ENCODE assay signal across 26 cellular contexts in genomic region chr1:161357073-161357472, GRCh38. TPM values are rescaled to one million over a fixed set of nuclear protein-coding genes. Genes with fewer than 3 reads are reported as not detected.
"Had no signal": no experiment of that assay in that cellular context is flagged by ENCODE, and none has a peak within 500 bp of the region (broad histone marks: within the 10 kb centered on the region; RNA-seq: fewer than 3 reads in every experiment).

No MANE protein-coding gene starts in this region.

- ATAC-seq: activated CD8-positive, alpha-beta memory T cell treated with anti-CD3 and anti-CD28 coated beads, Interleukin-2, amount 10 ng/mL, durations not matched to agents 7 days and 5 days; activated CD8-positive, alpha-beta T cell treated with anti-CD3 and anti-CD28 coated beads for 36 hours; body of pancreas; gastroesophageal sphincter; left ventricle myocardium superior; natural killer cell treated with Interleukin-12 subunit alpha and Interleukin-12 subunit beta and Interleukin-15 and Interleukin-18, amount 100 ng/mL, for 72 hours; pancreas; psoas muscle; right cardiac atrium; stimulated activated naive CD8-positive, alpha-beta T cell treated with anti-CD3 and anti-CD28 coated beads, Interleukin-15, amount 100 ng/mL, for 72 hours had no signal

- H3K9me3 Mint-ChIP-seq: activated CD4-positive, alpha-beta T cell treated with anti-CD3 and anti-CD28 coated beads, Interleukin-2, amount 10 ng/mL, durations not matched to agents 24 days and 14 days; activated CD8-positive, alpha-beta T cell treated with anti-CD3 and anti-CD28 coated beads for 36 hours; activated naive CD4-positive, alpha-beta T cell treated with anti-CD3 and anti-CD28 coated beads, Interleukin-2, amount 10 ng/mL, durations not matched to agents 7 days and 5 days; natural killer cell treated with Interleukin-12 subunit alpha and Interleukin-12 subunit beta and Interleukin-15 and Interleukin-18, amount 100 ng/mL, for 72 hours; stimulated activated naive CD8-positive, alpha-beta T cell treated with anti-CD3 and anti-CD28 coated beads, Interleukin-15, amount 100 ng/mL, for 72 hours had no signal

- H3K27ac Mint-ChIP-seq: activated CD4-positive, alpha-beta T cell treated with anti-CD3 and anti-CD28 coated beads, Interleukin-2, amount 10 ng/mL, durations not matched to agents 24 days and 14 days; activated CD8-positive, alpha-beta memory T cell treated with anti-CD3 and anti-CD28 coated beads, Interleukin-2, amount 10 ng/mL, durations not matched to agents 7 days and 5 days; activated CD8-positive, alpha-beta T cell treated with anti-CD3 and anti-CD28 coated beads for 36 hours; natural killer cell treated with Interleukin-12 subunit alpha and Interleukin-12 subunit beta and Interleukin-15 and Interleukin-18, amount 100 ng/mL, for 72 hours; stimulated activated naive CD8-positive, alpha-beta T cell treated with anti-CD3 and anti-CD28 coated beads, Interleukin-15, amount 100 ng/mL, for 72 hours had no signal

- H3K9me3 ChIP-seq: body of pancreas, esophagus muscularis mucosa, gastroesophageal sphincter, pancreas, psoas muscle, tibial artery had no signal

- H3K4me3 Mint-ChIP-seq: activated CD4-positive, alpha-beta T cell treated with anti-CD3 and anti-CD28 coated beads, Interleukin-2, amount 10 ng/mL, durations not matched to agents 24 days and 14 days; activated CD8-positive, alpha-beta memory T cell treated with anti-CD3 and anti-CD28 coated beads, Interleukin-2, amount 10 ng/mL, durations not matched to agents 7 days and 5 days; activated CD8-positive, alpha-beta T cell treated with anti-CD3 and anti-CD28 coated beads for 36 hours; activated naive CD4-positive, alpha-beta T cell treated with anti-CD3 and anti-CD28 coated beads, Interleukin-2, amount 10 ng/mL, durations not matched to agents 7 days and 5 days; natural killer cell treated with Interleukin-12 subunit alpha and Interleukin-12 subunit beta and Interleukin-15 and Interleukin-18, amount 100 ng/mL, for 72 hours; stimulated activated naive CD8-positive, alpha-beta T cell treated with anti-CD3 and anti-CD28 coated beads, Interleukin-15, amount 100 ng/mL, for 72 hours had no signal

- H3K27me3 Mint-ChIP-seq: activated CD4-positive, alpha-beta T cell treated with anti-CD3 and anti-CD28 coated beads, Interleukin-2, amount 10 ng/mL, durations not matched to agents 24 days and 14 days; activated CD8-positive, alpha-beta memory T cell treated with anti-CD3 and anti-CD28 coated beads, Interleukin-2, amount 10 ng/mL, durations not matched to agents 7 days and 5 days; activated CD8-positive, alpha-beta T cell treated with anti-CD3 and anti-CD28 coated beads for 36 hours; activated naive CD4-positive, alpha-beta T cell treated with anti-CD3 and anti-CD28 coated beads, Interleukin-2, amount 10 ng/mL, durations not matched to agents 7 days and 5 days; natural killer cell treated with Interleukin-12 subunit alpha and Interleukin-12 subunit beta and Interleukin-15 and Interleukin-18, amount 100 ng/mL, for 72 hours; stimulated activated naive CD8-positive, alpha-beta T cell treated with anti-CD3 and anti-CD28 coated beads, Interleukin-15, amount 100 ng/mL, for 72 hours had no signal

- H3K36me3 Mint-ChIP-seq: natural killer cell treated with Interleukin-12 subunit alpha and Interleukin-12 subunit beta and Interleukin-15 and Interleukin-18, amount 100 ng/mL, for 72 hours had no signal

- H3K27ac ChIP-seq: body of pancreas, esophagus muscularis mucosa, gastroesophageal sphincter, pancreas, psoas muscle, tibial artery had no signal

- DNase-seq: activated CD4-positive, alpha-beta T cell treated with anti-CD3 and anti-CD28 coated beads, Interleukin-2, amount 10 ng/mL, durations not matched to agents 24 days and 14 days; activated CD8-positive, alpha-beta memory T cell treated with anti-CD3 and anti-CD28 coated beads, Interleukin-2, amount 10 ng/mL, durations not matched to agents 7 days and 5 days; activated CD8-positive, alpha-beta T cell treated with anti-CD3 and anti-CD28 coated beads for 36 hours; activated effector memory CD4-positive, alpha-beta T cell treated with anti-CD3 and anti-CD28 coated beads, Interleukin-2, amount 50 U/mL, for 16 hours; activated naive CD4-positive, alpha-beta T cell treated with anti-CD3 and anti-CD28 coated beads, Interleukin-2, amount 10 ng/mL, durations not matched to agents 7 days and 5 days; activated T-cell treated with anti-CD3 and anti-CD28 coated beads for 4 hours; anterior cingulate cortex; body of pancreas; effector CD4-positive, alpha-beta T cell; head of caudate nucleus; hypothalamus; left ventricle myocardium superior; pancreas; psoas muscle; right cardiac atrium; stimulated activated CD4-positive, alpha-beta T cell treated with anti-CD3 and anti-CD28 coated beads, Interleukin-1b, Interleukin-23, amount 100 ng/mL, for 48 hours; stimulated activated naive CD8-positive, alpha-beta T cell treated with anti-CD3 and anti-CD28 coated beads, Interleukin-15, amount 100 ng/mL, for 72 hours; tibial artery had no signal

- H3K4me1 ChIP-seq: body of pancreas, pancreas, psoas muscle, tibial artery had no signal

- H3K27me3 ChIP-seq: body of pancreas, esophagus muscularis mucosa, gastroesophageal sphincter, pancreas, tibial artery had no signal

- H3K36me3 ChIP-seq: pancreas had no signal

- H3K4me3 ChIP-seq: body of pancreas, esophagus muscularis mucosa, gastroesophageal sphincter, pancreas, psoas muscle, tibial artery had no signal

RNA-seq across cellular contexts. Expression of gene CFAP126, which starts 10.6 kb away (rescaled TPM):
- total RNA-seq: activated CD4-positive, alpha-beta T cell treated with anti-CD3 and anti-CD28 coated beads, Interleukin-2, amount 10 ng/mL, durations not matched to agents 24 days and 14 days; activated CD8-positive, alpha-beta memory T cell treated with anti-CD3 and anti-CD28 coated beads, Interleukin-2, amount 10 ng/mL, durations not matched to agents 7 days and 5 days; activated CD8-positive, alpha-beta T cell treated with anti-CD3 and anti-CD28 coated beads for 36 hours; body of pancreas; cardiac septum; chondrocyte; esophagus muscularis mucosa; gastroesophageal sphincter; left ventricle myocardium superior; natural killer cell treated with Interleukin-12 subunit alpha and Interleukin-12 subunit beta and Interleukin-15 and Interleukin-18, amount 100 ng/mL, for 72 hours; psoas muscle; right cardiac atrium; skeletal muscle tissue; T-helper 2 cell treated with Interferon-gamma antibody and Interleukin-4, amounts not matched to agents 100 ng/mL and 5 ng/mL, for 36 hours; ureter had no signal
- polyA plus RNA-seq: right cardiac atrium had no signal
